Comparison of ENCODE assay signal across 8 cellular contexts in genomic region chr22:40637181-40638150, GRCh38. TPM values are rescaled to one million over a fixed set of nuclear protein-coding genes. Genes with fewer than 3 reads are reported as not detected.
DNase-seq lines count a peak whose midpoint lies in the region; ATAC-seq lines count a peak whose summit lies in the region.

No MANE protein-coding gene starts in this region.

- no peaks in the 10 kb centered on the region for H3K27me3 Mint-ChIP-seq in activated CD4-positive, alpha-beta T cell treated with anti-CD3 and anti-CD28 coated beads, Interleukin-2, amount 10 ng/mL, durations not matched to agents 24 days and 14 days
- H3K27me3 Mint-ChIP-seq in effector memory CD8-positive, alpha-beta T cell = no peaks in the 10 kb centered on the region

- ATAC-seq in effector memory CD8-positive, alpha-beta T cell (replicated peaks) = peak; percentile 11
- no peak for ATAC-seq in HG03469 (IDR thresholded peaks at IDR 0.05; ENCODE audit: unreplicated experiment)

- H3K9me3 ChIP-seq in Karpas-422 (ENCODE audit: low read length) (no peaks in the 10 kb centered on the region), muscle layer of duodenum (ENCODE audit: control insufficient read depth in 1 of 2, low read length in 2 of 2) (no peaks in the 10 kb centered on the region)

- H2AFZ ChIP-seq in Karpas-422 (ENCODE audit: low read length) = peak overlapping the region; percentile 99

- H3K36me3 Mint-ChIP-seq in activated CD4-positive, alpha-beta T cell treated with anti-CD3 and anti-CD28 coated beads, Interleukin-2, amount 10 ng/mL, durations not matched to agents 24 days and 14 days (ENCODE audit: low read depth) = peaks cover 5% of the 10 kb centered on the region
- H3K36me3 Mint-ChIP-seq in effector memory CD8-positive, alpha-beta T cell (ENCODE audit: insufficient read depth) = peaks cover 9% of the 10 kb centered on the region

- peak overlapping the region; percentile 91 for H3K4me3 Mint-ChIP-seq in activated CD4-positive, alpha-beta T cell treated with anti-CD3 and anti-CD28 coated beads, Interleukin-2, amount 10 ng/mL, durations not matched to agents 24 days and 14 days
- peak overlapping the region; percentile 86 to 94 for H3K4me3 Mint-ChIP-seq in effector memory CD8-positive, alpha-beta T cell

- H3K79me2 ChIP-seq in Karpas-422 (ENCODE audit: low read length) = peaks cover 39% of the 10 kb centered on the region

- DNase-seq in NCI-H510A treated with DMSO at 0.1 percent for 48 hours (lab: John Stamatoyannopoulos, UW) (peak; percentile 41), NCI-H510A (lab: John Stamatoyannopoulos, UW) (no peak), Karpas-422 (peak; percentile 68)
- no peak for DNase-seq in activated CD4-positive, alpha-beta T cell treated with anti-CD3 and anti-CD28 coated beads, Interleukin-2, amount 10 ng/mL, durations not matched to agents 24 days and 14 days
- DNase-seq in effector memory CD8-positive, alpha-beta T cell = peak in 1 of 3 experiments; percentile 27
- peak; percentile 27 to 87 (median 46) for DNase-seq in stimulated activated naive CD4-positive, alpha-beta T cell (lab: John Stamatoyannopoulos, UW)

- intact Hi-C loops in activated CD4-positive, alpha-beta T cell treated with anti-CD3 and anti-CD28 coated beads, Interleukin-2, amount 10 ng/mL, durations not matched to agents 24 days and 14 days (cut with micrococcal nuclease) = loop anchor here (1.0 to 5.0 kb wide), 5 partner anchors 9 to 810 kb away; partner anchors contain the start of genes EP300 and TOB2

- no peaks in the 10 kb centered on the region for H3K9me2 ChIP-seq in Karpas-422 (replicated peaks; ENCODE audit: insufficient read depth, low read length)

- peaks cover 35% of the 10 kb centered on the region for H4K20me1 ChIP-seq in Karpas-422 (ENCODE audit: insufficient read depth, low read depth, low read length)

- H3K9me3 Mint-ChIP-seq in activated CD4-positive, alpha-beta T cell treated with anti-CD3 and anti-CD28 coated beads, Interleukin-2, amount 10 ng/mL, durations not matched to agents 24 days and 14 days = no peaks in the 10 kb centered on the region
- no peaks in the 10 kb centered on the region for H3K9me3 Mint-ChIP-seq in effector memory CD8-positive, alpha-beta T cell

- H3K4me1 ChIP-seq in Karpas-422 (ENCODE audit: low read length) (peaks cover 23% of the 10 kb centered on the region), muscle layer of duodenum (ENCODE audit: control insufficient read depth in 1 of 2, insufficient read depth in 2 of 2, low read length in 2 of 2) (peaks cover 0 to 19% of the 10 kb centered on the region in 2 donors)

- H3K9ac ChIP-seq in Karpas-422 (ENCODE audit: low read length) = peak overlapping the region; percentile 87

- H3K27me3 ChIP-seq in Karpas-422 (ENCODE audit: low read length) (no peaks in the 10 kb centered on the region), muscle layer of duodenum (ENCODE audit: low read depth, low read length) (no peaks in the 10 kb centered on the region)

- H3K27ac ChIP-seq in Karpas-422 (ENCODE audit: low read length) = no peak overlapping the region
- peak overlapping the region; percentile 94 for H3K27ac ChIP-seq in muscle layer of duodenum (ENCODE audit: low read length)

- H3K4me2 ChIP-seq in Karpas-422 (ENCODE audit: low read depth, low read length, poor library complexity, severe bottlenecking) = peak overlapping the region; percentile 98

- H3K4me1 Mint-ChIP-seq in activated CD4-positive, alpha-beta T cell treated with anti-CD3 and anti-CD28 coated beads, Interleukin-2, amount 10 ng/mL, durations not matched to agents 24 days and 14 days = peaks cover 28% of the 10 kb centered on the region
- H3K4me1 Mint-ChIP-seq in effector memory CD8-positive, alpha-beta T cell (ENCODE audit: low read depth in 2 of 2) = peaks cover 26 to 33% of the 10 kb centered on the region in 2 donors

- peak overlapping the region; percentile 95 for H3K27ac Mint-ChIP-seq in activated CD4-positive, alpha-beta T cell treated with anti-CD3 and anti-CD28 coated beads, Interleukin-2, amount 10 ng/mL, durations not matched to agents 24 days and 14 days
- peak overlapping the region; percentile 93 to 97 for H3K27ac Mint-ChIP-seq in effector memory CD8-positive, alpha-beta T cell

- H3K36me3 ChIP-seq in Karpas-422 (ENCODE audit: insufficient read depth, low read length) (0 out of 2 replicates have a peak, but pooled peaks cover 4% of the 10 kb centered on the region), muscle layer of duodenum (ENCODE audit: control insufficient read depth in 1 of 2, insufficient read depth in 2 of 2, low read length in 2 of 2) (no peaks in the 10 kb centered on the region)

- H3K4me3 ChIP-seq in Karpas-422 (ENCODE audit: low read length) = peak overlapping the region; percentile 93
- H3K4me3 ChIP-seq in muscle layer of duodenum (ENCODE audit: low read depth in 1 of 2, low read length in 2 of 2) = peak overlapping the region; percentile 86 to 90

RNA-seq across cellular contexts. Expression of gene MRTFA, which starts 0.9 kb away (rescaled TPM):
- 37.2 and 51.6 TPM in 2 replicates for total RNA-seq in Karpas-422 (2014; rRNA removed; shearing (Covaris generic); ENCODE audit: low replicate concordance)
- 51.7 and 51.9 TPM in 2 replicates for total RNA-seq in activated CD4-positive, alpha-beta T cell treated with anti-CD3 and anti-CD28 coated beads, Interleukin-2, amount 10 ng/mL, durations not matched to agents 24 days and 14 days

RNA-seq across cellular contexts. Expression of gene MCHR1, which starts 41.8 kb away (rescaled TPM):
- not detected in 2 replicates for total RNA-seq in Karpas-422 (2014; rRNA removed; shearing (Covaris generic); ENCODE audit: low replicate concordance)
- not detected in 2 replicates for total RNA-seq in activated CD4-positive, alpha-beta T cell treated with anti-CD3 and anti-CD28 coated beads, Interleukin-2, amount 10 ng/mL, durations not matched to agents 24 days and 14 days

Comparison
In these comparisons a context has a peak if more than half of its experiments do, and no peak if none do; other contexts are left out.
1. DNase-seq: peak in NCI-H510A treated with DMSO at 0.1 percent for 48 hours (single experiment), Karpas-422 (single experiment) and stimulated activated naive CD4-positive, alpha-beta T cell (6 of 6); none in NCI-H510A (single experiment) and activated CD4-positive, alpha-beta T cell treated with anti-CD3 and anti-CD28 coated beads, Interleukin-2, amount 10 ng/mL, durations not matched to agents 24 days and 14 days (single experiment).